In the genomic region with DNA sequence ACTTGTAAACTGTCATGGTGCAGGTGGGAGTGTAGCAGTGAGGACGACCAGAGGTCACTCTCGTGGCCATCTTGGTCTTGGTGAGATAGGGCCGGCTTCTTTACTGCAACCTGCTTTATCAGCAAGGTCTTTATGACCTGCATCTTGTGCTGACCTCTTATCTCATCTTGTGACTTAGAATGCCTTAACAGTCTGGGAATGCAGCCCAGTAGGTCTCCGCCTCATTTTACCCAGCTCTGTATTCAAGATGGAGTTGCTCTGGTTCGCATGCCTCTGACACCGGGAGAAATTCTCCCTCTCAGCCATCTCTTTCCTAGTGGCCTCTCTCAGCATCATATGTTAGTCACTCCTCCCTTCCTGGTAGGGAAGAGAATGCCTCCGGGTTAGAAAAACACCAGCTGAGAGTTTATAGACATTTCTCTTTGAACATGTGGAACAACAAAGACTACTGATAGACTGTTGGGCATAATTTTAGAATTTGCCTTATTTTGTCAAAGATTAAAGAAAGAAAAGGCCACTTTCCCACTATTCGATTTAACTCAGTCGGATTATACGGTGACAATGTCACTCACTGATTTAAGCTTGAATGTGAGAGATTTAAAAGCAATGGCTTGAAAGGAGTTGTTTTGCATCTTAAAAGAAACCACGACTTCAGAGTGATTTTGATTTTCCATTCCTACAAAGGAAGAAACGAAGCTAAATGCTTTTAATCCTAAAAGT, we compare ENCODE assay signal across 1 cellular context.
TF ChIP-seq lines count a peak whose summit lies in the region.

No MANE protein-coding gene starts in this region.

TF ChIP-seq in K562, 482 proteins besides CTCF, POLR2A, EP300 and RAD21 (continued from another document and continues in another):
- TF ChIP-seq, protein P1, sequence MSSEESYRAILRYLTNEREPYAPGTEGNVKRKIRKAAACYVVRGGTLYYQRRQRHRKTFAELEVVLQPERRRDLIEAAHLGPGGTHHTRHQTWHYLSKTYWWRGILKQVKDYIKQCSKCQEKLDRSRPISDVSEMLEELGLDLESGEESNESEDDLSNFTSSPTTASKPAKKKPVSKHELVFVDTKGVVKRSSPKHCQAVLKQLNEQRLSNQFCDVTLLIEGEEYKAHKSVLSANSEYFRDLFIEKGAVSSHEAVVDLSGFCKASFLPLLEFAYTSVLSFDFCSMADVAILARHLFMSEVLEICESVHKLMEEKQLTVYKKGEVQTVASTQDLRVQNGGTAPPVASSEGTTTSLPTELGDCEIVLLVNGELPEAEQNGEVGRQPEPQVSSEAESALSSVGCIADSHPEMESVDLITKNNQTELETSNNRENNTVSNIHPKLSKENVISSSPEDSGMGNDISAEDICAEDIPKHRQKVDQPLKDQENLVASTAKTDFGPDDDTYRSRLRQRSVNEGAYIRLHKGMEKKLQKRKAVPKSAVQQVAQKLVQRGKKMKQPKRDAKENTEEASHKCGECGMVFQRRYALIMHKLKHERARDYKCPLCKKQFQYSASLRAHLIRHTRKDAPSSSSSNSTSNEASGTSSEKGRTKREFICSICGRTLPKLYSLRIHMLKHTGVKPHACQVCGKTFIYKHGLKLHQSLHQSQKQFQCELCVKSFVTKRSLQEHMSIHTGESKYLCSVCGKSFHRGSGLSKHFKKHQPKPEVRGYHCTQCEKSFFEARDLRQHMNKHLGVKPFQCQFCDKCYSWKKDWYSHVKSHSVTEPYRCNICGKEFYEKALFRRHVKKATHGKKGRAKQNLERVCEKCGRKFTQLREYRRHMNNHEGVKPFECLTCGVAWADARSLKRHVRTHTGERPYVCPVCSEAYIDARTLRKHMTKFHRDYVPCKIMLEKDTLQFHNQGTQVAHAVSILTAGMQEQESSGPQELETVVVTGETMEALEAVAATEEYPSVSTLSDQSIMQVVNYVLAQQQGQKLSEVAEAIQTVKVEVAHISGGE (CRISPR knock-in tag; IDR thresholded peaks at IDR 0.05): peak in 1 of 3 experiments; percentile 80; a peak in 2 of 6 replicates
- TF ChIP-seq, protein P2, sequence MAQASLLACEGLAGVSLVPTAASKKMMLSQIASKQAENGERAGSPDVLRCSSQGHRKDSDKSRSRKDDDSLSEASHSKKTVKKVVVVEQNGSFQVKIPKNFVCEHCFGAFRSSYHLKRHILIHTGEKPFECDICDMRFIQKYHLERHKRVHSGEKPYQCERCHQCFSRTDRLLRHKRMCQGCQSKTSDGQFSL (CRISPR knock-in tag; IDR thresholded peaks at IDR 0.05): no peak
- TF ChIP-seq, protein P2 (tag; IDR thresholded peaks at IDR 0.05): peak in 1 of 2 experiments; percentile 98; a peak in 2 of 4 replicates
- TF ChIP-seq, protein P3, sequence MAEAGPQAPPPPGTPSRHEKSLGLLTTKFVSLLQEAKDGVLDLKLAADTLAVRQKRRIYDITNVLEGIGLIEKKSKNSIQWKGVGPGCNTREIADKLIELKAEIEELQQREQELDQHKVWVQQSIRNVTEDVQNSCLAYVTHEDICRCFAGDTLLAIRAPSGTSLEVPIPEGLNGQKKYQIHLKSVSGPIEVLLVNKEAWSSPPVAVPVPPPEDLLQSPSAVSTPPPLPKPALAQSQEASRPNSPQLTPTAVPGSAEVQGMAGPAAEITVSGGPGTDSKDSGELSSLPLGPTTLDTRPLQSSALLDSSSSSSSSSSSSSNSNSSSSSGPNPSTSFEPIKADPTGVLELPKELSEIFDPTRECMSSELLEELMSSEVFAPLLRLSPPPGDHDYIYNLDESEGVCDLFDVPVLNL (CRISPR knock-in tag; IDR thresholded peaks at IDR 0.05; ENCODE audit: low read depth): no peak
- TF ChIP-seq, protein P4, sequence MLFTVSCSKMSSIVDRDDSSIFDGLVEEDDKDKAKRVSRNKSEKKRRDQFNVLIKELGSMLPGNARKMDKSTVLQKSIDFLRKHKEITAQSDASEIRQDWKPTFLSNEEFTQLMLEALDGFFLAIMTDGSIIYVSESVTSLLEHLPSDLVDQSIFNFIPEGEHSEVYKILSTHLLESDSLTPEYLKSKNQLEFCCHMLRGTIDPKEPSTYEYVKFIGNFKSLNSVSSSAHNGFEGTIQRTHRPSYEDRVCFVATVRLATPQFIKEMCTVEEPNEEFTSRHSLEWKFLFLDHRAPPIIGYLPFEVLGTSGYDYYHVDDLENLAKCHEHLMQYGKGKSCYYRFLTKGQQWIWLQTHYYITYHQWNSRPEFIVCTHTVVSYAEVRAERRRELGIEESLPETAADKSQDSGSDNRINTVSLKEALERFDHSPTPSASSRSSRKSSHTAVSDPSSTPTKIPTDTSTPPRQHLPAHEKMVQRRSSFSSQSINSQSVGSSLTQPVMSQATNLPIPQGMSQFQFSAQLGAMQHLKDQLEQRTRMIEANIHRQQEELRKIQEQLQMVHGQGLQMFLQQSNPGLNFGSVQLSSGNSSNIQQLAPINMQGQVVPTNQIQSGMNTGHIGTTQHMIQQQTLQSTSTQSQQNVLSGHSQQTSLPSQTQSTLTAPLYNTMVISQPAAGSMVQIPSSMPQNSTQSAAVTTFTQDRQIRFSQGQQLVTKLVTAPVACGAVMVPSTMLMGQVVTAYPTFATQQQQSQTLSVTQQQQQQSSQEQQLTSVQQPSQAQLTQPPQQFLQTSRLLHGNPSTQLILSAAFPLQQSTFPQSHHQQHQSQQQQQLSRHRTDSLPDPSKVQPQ (CRISPR knock-in tag; IDR thresholded peaks at IDR 0.05; ENCODE audit: borderline replicate concordance): peak; percentile 94
- TF ChIP-seq ZNF644 (tag; IDR thresholded peaks at IDR 0.05; ENCODE audit: low read depth) (peak; percentile 98), PRPF4 (IDR thresholded peaks at IDR 0.05; ENCODE audit: insufficient read depth, low read depth, low read length, poor library complexity, severe bottlenecking) (no peak), ZNF165 (CRISPR knock-in tag; IDR thresholded peaks at IDR 0.05; ENCODE audit: borderline replicate concordance) (peak; percentile 97), E2F3 (CRISPR knock-in tag; IDR thresholded peaks at IDR 0.05) (peak; percentile 96), NFE2L1 (tag; IDR thresholded peaks at IDR 0.05; ENCODE audit: borderline replicate concordance, low read depth) (peak; percentile 58; the same call in 1 of the 2 replicates), PTRF (tag; IDR thresholded peaks at IDR 0.05) (peak; percentile 97), ZBTB17 (CRISPR knock-in tag; IDR thresholded peaks at IDR 0.05) (peak; percentile 94), ZNF830 (CRISPR knock-in tag; IDR thresholded peaks at IDR 0.05) (peak; percentile 90; the same call in 1 of the 2 replicates), BCL6 (CRISPR knock-in tag; IDR thresholded peaks at IDR 0.05) (peak; percentile 88), ESRRB (CRISPR knock-in tag; IDR thresholded peaks at IDR 0.05; ENCODE audit: borderline replicate concordance) (peak; percentile 85), HMG20B (CRISPR knock-in tag; IDR thresholded peaks at IDR 0.05) (no peak)
- TF ChIP-seq, protein P5, sequence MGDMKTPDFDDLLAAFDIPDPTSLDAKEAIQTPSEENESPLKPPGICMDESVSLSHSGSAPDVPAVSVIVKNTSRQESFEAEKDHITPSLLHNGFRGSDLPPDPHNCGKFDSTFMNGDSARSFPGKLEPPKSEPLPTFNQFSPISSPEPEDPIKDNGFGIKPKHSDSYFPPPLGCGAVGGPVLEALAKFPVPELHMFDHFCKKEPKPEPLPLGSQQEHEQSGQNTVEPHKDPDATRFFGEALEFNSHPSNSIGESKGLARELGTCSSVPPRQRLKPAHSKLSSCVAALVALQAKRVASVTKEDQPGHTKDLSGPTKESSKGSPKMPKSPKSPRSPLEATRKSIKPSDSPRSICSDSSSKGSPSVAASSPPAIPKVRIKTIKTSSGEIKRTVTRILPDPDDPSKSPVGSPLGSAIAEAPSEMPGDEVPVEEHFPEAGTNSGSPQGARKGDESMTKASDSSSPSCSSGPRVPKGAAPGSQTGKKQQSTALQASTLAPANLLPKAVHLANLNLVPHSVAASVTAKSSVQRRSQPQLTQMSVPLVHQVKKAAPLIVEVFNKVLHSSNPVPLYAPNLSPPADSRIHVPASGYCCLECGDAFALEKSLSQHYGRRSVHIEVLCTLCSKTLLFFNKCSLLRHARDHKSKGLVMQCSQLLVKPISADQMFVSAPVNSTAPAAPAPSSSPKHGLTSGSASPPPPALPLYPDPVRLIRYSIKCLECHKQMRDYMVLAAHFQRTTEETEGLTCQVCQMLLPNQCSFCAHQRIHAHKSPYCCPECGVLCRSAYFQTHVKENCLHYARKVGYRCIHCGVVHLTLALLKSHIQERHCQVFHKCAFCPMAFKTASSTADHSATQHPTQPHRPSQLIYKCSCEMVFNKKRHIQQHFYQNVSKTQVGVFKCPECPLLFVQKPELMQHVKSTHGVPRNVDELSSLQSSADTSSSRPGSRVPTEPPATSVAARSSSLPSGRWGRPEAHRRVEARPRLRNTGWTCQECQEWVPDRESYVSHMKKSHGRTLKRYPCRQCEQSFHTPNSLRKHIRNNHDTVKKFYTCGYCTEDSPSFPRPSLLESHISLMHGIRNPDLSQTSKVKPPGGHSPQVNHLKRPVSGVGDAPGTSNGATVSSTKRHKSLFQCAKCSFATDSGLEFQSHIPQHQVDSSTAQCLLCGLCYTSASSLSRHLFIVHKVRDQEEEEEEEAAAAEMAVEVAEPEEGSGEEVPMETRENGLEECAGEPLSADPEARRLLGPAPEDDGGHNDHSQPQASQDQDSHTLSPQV (IDR thresholded peaks at IDR 0.05): peak; percentile 99
- TF ChIP-seq, protein P6, sequence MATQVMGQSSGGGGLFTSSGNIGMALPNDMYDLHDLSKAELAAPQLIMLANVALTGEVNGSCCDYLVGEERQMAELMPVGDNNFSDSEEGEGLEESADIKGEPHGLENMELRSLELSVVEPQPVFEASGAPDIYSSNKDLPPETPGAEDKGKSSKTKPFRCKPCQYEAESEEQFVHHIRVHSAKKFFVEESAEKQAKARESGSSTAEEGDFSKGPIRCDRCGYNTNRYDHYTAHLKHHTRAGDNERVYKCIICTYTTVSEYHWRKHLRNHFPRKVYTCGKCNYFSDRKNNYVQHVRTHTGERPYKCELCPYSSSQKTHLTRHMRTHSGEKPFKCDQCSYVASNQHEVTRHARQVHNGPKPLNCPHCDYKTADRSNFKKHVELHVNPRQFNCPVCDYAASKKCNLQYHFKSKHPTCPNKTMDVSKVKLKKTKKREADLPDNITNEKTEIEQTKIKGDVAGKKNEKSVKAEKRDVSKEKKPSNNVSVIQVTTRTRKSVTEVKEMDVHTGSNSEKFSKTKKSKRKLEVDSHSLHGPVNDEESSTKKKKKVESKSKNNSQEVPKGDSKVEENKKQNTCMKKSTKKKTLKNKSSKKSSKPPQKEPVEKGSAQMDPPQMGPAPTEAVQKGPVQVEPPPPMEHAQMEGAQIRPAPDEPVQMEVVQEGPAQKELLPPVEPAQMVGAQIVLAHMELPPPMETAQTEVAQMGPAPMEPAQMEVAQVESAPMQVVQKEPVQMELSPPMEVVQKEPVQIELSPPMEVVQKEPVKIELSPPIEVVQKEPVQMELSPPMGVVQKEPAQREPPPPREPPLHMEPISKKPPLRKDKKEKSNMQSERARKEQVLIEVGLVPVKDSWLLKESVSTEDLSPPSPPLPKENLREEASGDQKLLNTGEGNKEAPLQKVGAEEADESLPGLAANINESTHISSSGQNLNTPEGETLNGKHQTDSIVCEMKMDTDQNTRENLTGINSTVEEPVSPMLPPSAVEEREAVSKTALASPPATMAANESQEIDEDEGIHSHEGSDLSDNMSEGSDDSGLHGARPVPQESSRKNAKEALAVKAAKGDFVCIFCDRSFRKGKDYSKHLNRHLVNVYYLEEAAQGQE (CRISPR knock-in tag; IDR thresholded peaks at IDR 0.05; ENCODE audit: low read depth): peak; percentile 83; the same call in 1 of the 2 replicates
- TF ChIP-seq, protein P7, sequence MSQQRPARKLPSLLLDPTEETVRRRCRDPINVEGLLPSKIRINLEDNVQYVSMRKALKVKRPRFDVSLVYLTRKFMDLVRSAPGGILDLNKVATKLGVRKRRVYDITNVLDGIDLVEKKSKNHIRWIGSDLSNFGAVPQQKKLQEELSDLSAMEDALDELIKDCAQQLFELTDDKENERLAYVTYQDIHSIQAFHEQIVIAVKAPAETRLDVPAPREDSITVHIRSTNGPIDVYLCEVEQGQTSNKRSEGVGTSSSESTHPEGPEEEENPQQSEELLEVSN (IDR thresholded peaks at IDR 0.05; ENCODE audit: borderline replicate concordance in 1 of 2, extremely low read depth in 1 of 2, insufficient read depth in 1 of 2, insufficient read length in 1 of 2, low read depth in 1 of 2, low read length in 1 of 2, poor library complexity in 1 of 2, severe bottlenecking in 1 of 2): no peak
- TF ChIP-seq, protein P8, sequence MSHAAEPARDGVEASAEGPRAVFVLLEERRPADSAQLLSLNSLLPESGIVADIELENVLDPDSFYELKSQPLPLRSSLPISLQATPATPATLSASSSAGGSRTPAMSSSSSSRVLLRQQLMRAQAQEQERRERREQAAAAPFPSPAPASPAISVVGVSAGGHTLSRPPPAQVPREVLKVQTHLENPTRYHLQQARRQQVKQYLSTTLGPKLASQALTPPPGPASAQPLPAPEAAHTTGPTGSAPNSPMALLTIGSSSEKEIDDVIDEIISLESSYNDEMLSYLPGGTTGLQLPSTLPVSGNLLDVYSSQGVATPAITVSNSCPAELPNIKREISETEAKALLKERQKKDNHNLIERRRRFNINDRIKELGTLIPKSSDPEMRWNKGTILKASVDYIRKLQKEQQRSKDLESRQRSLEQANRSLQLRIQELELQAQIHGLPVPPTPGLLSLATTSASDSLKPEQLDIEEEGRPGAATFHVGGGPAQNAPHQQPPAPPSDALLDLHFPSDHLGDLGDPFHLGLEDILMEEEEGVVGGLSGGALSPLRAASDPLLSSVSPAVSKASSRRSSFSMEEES (CRISPR knock-in tag; IDR thresholded peaks at IDR 0.05): peak; percentile 58
- TF ChIP-seq, protein P9, sequence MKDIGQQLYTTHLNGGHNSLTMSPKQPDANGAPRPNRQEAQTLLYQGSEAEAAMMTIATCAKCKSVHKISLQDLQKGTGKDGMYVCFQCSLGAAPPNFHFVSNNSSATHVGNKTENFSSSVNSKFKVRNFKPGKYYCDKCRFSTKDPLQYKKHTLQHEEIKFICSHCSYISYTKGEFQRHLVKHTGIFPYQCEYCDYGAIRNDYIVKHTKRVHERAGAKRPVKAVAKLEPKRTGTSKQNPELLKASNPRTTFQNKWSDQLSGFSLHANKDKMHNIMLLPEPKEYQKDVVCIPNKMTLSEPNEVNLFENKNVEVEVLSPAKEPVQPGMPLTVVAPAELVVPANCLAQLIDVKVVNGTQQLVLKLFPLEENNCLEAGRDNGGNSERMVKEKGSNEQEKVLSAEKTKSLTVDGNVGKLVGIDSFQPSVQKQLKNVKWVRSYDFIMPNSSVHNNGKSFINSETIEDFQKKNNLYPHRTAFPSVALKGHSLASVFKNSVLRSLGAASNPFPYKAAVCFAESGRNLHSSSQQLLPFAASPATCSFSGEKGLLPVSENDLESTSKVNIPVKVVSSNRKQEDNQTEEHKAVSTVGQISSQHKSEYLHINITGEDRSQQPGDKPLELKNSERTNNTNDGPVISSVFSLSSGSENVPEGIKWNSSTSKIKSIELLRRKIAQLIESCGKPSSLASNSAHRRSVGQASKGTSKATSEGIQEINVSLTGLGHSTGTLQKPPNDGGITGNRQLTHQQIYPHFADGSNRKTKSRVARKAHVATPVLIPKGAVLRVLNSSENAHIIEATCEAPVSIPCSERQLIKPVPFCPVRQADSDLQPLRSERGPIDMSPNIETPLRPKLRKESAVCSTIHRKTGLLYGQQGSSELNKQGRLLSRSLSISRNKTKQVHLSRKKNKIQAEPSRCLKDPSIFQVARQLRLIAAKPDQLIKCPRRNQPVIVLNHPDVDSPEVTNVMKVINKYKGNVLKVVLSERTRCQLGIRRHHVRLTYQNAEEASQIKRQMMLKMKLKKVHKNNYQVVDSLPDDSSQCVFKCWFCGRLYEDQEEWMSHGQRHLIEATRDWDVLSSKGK (CRISPR knock-in tag; IDR thresholded peaks at IDR 0.05): 0 out of 2 replicates have a peak, but pooled peaks have one; percentile 70
